Comparison of ENCODE assay signal across 18 cellular contexts in genomic region chr9:25094518-25094917, GRCh38.
DNase-seq lines count a peak whose midpoint lies in the region; ATAC-seq, FAIRE-seq and TF ChIP-seq lines count a peak whose summit lies in the region.
"Had no signal": no experiment of that assay in that cellular context is flagged by ENCODE, and none has a peak within 500 bp of the region (broad histone marks: within the 10 kb centered on the region; RNA-seq: fewer than 3 reads in every experiment).

No MANE protein-coding gene starts in this region.

- no peaks in the 10 kb centered on the region for H3K36me3 Mint-ChIP-seq in activated T-helper 1 cell treated with anti-CD3 and anti-CD28 coated beads, Interleukin-12 subunit alpha, Interleukin-12 subunit beta, Interleukin-2, Interleukin-4 antibody, amounts not matched to agents 30 ng/mL and 10 ng/mL and 1 ng/mL, durations not matched to agents 14 hours and 24 hours and 36 hours (ENCODE audit: low read depth)
- H3K36me3 Mint-ChIP-seq: CD8-positive, alpha-beta T cell had no signal

- FAIRE-seq in D721Med (lab: Jason Lieb, UNC): peak; percentile 58
- FAIRE-seq: G401.6, GM12891, GM18507, HTR-8/SVneo, K562 had no signal

- H3K4me3 ChIP-seq in brain microvascular endothelial cell (ENCODE audit: low read depth, low read length): no peak overlapping the region
- H3K4me3 ChIP-seq: BLaER1 treated with 17β-estradiol and CSF1 and Interleukin-3, amounts not matched to agents 10 nM and 100 nM; HAP-1; K562 had no signal

- DNase-seq in D721Med (ENCODE audit: insufficient read length, low spot score) (no peak), HT1080 (ENCODE audit: low read depth) (peak; percentile 45), brain microvascular endothelial cell (peak; percentile 1), kidney tubule cell (ENCODE audit: low spot score) (peak; percentile 9)
- no peak for DNase-seq in activated T-helper 1 cell treated with anti-CD3 and anti-CD28 coated beads, Interleukin-12 subunit alpha, Interleukin-12 subunit beta, Interleukin-2, Interleukin-4 antibody, amounts not matched to agents 30 ng/mL and 10 ng/mL and 1 ng/mL, durations not matched to agents 14 hours and 24 hours and 36 hours (ENCODE audit: low spot score)
- DNase-seq: CD8-positive, alpha-beta T cell; GOT3; IMR-90 had no signal

- no peak overlapping the region for H3K4me3 Mint-ChIP-seq in activated T-helper 1 cell treated with anti-CD3 and anti-CD28 coated beads, Interleukin-12 subunit alpha, Interleukin-12 subunit beta, Interleukin-2, Interleukin-4 antibody, amounts not matched to agents 30 ng/mL and 10 ng/mL and 1 ng/mL, durations not matched to agents 14 hours and 24 hours and 36 hours
- H3K4me3 Mint-ChIP-seq: B cell; CD8-positive, alpha-beta T cell had no signal

- peaks cover 12% of the 10 kb centered on the region for H3K9me3 Mint-ChIP-seq in activated T-helper 1 cell treated with anti-CD3 and anti-CD28 coated beads, Interleukin-12 subunit alpha, Interleukin-12 subunit beta, Interleukin-2, Interleukin-4 antibody, amounts not matched to agents 30 ng/mL and 10 ng/mL and 1 ng/mL, durations not matched to agents 14 hours and 24 hours and 36 hours

- H3K27me3 Mint-ChIP-seq in activated T-helper 1 cell treated with anti-CD3 and anti-CD28 coated beads, Interleukin-12 subunit alpha, Interleukin-12 subunit beta, Interleukin-2, Interleukin-4 antibody, amounts not matched to agents 30 ng/mL and 10 ng/mL and 1 ng/mL, durations not matched to agents 14 hours and 24 hours and 36 hours (ENCODE audit: insufficient read depth): no peaks in the 10 kb centered on the region
- H3K27me3 Mint-ChIP-seq: B cell had no signal

- H3K36me3 ChIP-seq in brain microvascular endothelial cell (replicated peaks): no peaks in the 10 kb centered on the region
- H3K36me3 ChIP-seq: BLaER1 treated with 17β-estradiol and CSF1 and Interleukin-3, amounts not matched to agents 10 nM and 100 nM; HAP-1 had no signal

- in situ Hi-C loops in brain microvascular endothelial cell (cut with HindIII; ENCODE audit: low pct_ligation_motif_present, low sequenced_read_pairs): no loop called here

- no peaks in the 10 kb centered on the region for H3K27me3 ChIP-seq in brain microvascular endothelial cell (replicated peaks)
- H3K27me3 ChIP-seq: BLaER1 treated with 17β-estradiol and CSF1 and Interleukin-3, amounts not matched to agents 10 nM and 100 nM had no signal

- ATAC-seq in HG03378 (IDR thresholded peaks at IDR 0.05; ENCODE audit: unreplicated experiment) (no peak), GM21390 (IDR thresholded peaks at IDR 0.05; ENCODE audit: unreplicated experiment) (no peak)
- ATAC-seq: CD8-positive, alpha-beta T cell; K562 had no signal

- no peak overlapping the region for H3K27ac Mint-ChIP-seq in activated T-helper 1 cell treated with anti-CD3 and anti-CD28 coated beads, Interleukin-12 subunit alpha, Interleukin-12 subunit beta, Interleukin-2, Interleukin-4 antibody, amounts not matched to agents 30 ng/mL and 10 ng/mL and 1 ng/mL, durations not matched to agents 14 hours and 24 hours and 36 hours
- H3K27ac Mint-ChIP-seq: B cell; CD8-positive, alpha-beta T cell had no signal

- intact Hi-C loops in activated T-helper 1 cell treated with anti-CD3 and anti-CD28 coated beads, Interleukin-12 subunit alpha, Interleukin-12 subunit beta, Interleukin-2, Interleukin-4 antibody, amounts not matched to agents 30 ng/mL and 10 ng/mL and 1 ng/mL, durations not matched to agents 14 hours and 24 hours and 36 hours (cut with micrococcal nuclease): no loop called here

- no peaks in the 10 kb centered on the region for H3K4me1 Mint-ChIP-seq in activated T-helper 1 cell treated with anti-CD3 and anti-CD28 coated beads, Interleukin-12 subunit alpha, Interleukin-12 subunit beta, Interleukin-2, Interleukin-4 antibody, amounts not matched to agents 30 ng/mL and 10 ng/mL and 1 ng/mL, durations not matched to agents 14 hours and 24 hours and 36 hours (ENCODE audit: low read depth)
- H3K4me1 Mint-ChIP-seq: B cell had no signal

- H3K27ac ChIP-seq in brain microvascular endothelial cell: no peak overlapping the region
- H3K27ac ChIP-seq: BLaER1 treated with 17β-estradiol and CSF1 and Interleukin-3, amounts not matched to agents 10 nM and 100 nM had no signal

- TF ChIP-seq CTCF in D721Med (IDR thresholded peaks at IDR 0.05; ENCODE audit: insufficient read depth, missing control alignments) (no peak), brain microvascular endothelial cell (IDR thresholded peaks at IDR 0.05; ENCODE audit: low read depth, low read length, missing control alignments) (no peak)

Comparison
In these comparisons a context has a peak if more than half of its experiments do, and no peak if none do; other contexts are left out.
1. DNase-seq: peak in HT1080 (single experiment), brain microvascular endothelial cell (single experiment) and kidney tubule cell (single experiment); none in D721Med (single experiment) and activated T-helper 1 cell treated with anti-CD3 and anti-CD28 coated beads, Interleukin-12 subunit alpha, Interleukin-12 subunit beta, Interleukin-2, Interleukin-4 antibody, amounts not matched to agents 30 ng/mL and 10 ng/mL and 1 ng/mL, durations not matched to agents 14 hours and 24 hours and 36 hours (single experiment).